8 cellular contexts compared by ENCODE assay signal in genomic region chr10:86971146-86971991, GRCh38. TPM values are rescaled to one million over a fixed set of nuclear protein-coding genes. Genes with fewer than 3 reads are reported as not detected.
DNase-seq lines count a peak whose midpoint lies in the region; ATAC-seq and TF ChIP-seq lines count a peak whose summit lies in the region.

No MANE protein-coding gene starts in this region.

- peaks cover 22% of the 10 kb centered on the region for H3K4me1 Mint-ChIP-seq in activated CD8-positive, alpha-beta memory T cell treated with anti-CD3 and anti-CD28 coated beads, Interleukin-2, amount 10 ng/mL, durations not matched to agents 7 days and 5 days
- H3K4me1 Mint-ChIP-seq in endodermal cell: peaks cover 7% of the 10 kb centered on the region

- H3K4me3 ChIP-seq in endodermal cell (ENCODE audit: low read length): peak overlapping the region; percentile 69

- peaks cover 32% of the 10 kb centered on the region for H3K27me3 ChIP-seq in endodermal cell (ENCODE audit: control insufficient read depth, insufficient read depth, low read length, poor library complexity, severe bottlenecking)

- peaks cover 4% of the 10 kb centered on the region for H3K4me1 ChIP-seq in endodermal cell (ENCODE audit: control insufficient read depth, insufficient read depth, low read length)

- H3K36me3 ChIP-seq in endodermal cell (ENCODE audit: control insufficient read depth, insufficient read depth, low read length): no peaks in the 10 kb centered on the region

- CTCF ChIA-PET in activated CD8-positive, alpha-beta memory T cell treated with anti-CD3 and anti-CD28 coated beads, Interleukin-2, amount 10 ng/mL, durations not matched to agents 7 days and 5 days (lab: Charles Lee): interaction anchor here (0.5 to 0.9 kb wide), 4 partner anchors 9 to 563 kb away, joined by 3 read pairs; no protein-coding TSS in a partner anchor

- H3K27ac ChIP-seq in endodermal cell (ENCODE audit: low read depth, low read length): no peak overlapping the region

- H3K9me3 ChIP-seq in endodermal cell (ENCODE audit: control insufficient read depth, low read length): no peaks in the 10 kb centered on the region

- peak overlapping the region; percentile 32 for H3K9ac ChIP-seq in endodermal cell (ENCODE audit: extremely low read depth, low read length, poor library complexity, severe bottlenecking)

- peak; percentile 38 for TF ChIP-seq CTCF in endodermal cell (conservative IDR thresholded peaks at IDR 0.05)

- H3K36me3 Mint-ChIP-seq in activated CD8-positive, alpha-beta memory T cell treated with anti-CD3 and anti-CD28 coated beads, Interleukin-2, amount 10 ng/mL, durations not matched to agents 7 days and 5 days: no peaks in the 10 kb centered on the region
- H3K36me3 Mint-ChIP-seq in endodermal cell (ENCODE audit: low read depth): no peaks in the 10 kb centered on the region

- 14 to 15% methylated on average over 35 to 77 of the region's 77 CpGs for WGBS in endodermal cell (ENCODE audit: insufficient coverage in 1 of 2, insufficient read length in 1 of 2), 2 experiments

- H3K27me3 Mint-ChIP-seq in activated CD8-positive, alpha-beta memory T cell treated with anti-CD3 and anti-CD28 coated beads, Interleukin-2, amount 10 ng/mL, durations not matched to agents 7 days and 5 days: peaks cover 34% of the 10 kb centered on the region
- peaks cover 33% of the 10 kb centered on the region for H3K27me3 Mint-ChIP-seq in endodermal cell (ENCODE audit: insufficient read depth)

- H3K4me3 Mint-ChIP-seq in activated CD8-positive, alpha-beta memory T cell treated with anti-CD3 and anti-CD28 coated beads, Interleukin-2, amount 10 ng/mL, durations not matched to agents 7 days and 5 days: peak overlapping the region; percentile 68
- peak overlapping the region; percentile 65 for H3K4me3 Mint-ChIP-seq in endodermal cell

- H3K9me3 Mint-ChIP-seq in activated CD8-positive, alpha-beta memory T cell treated with anti-CD3 and anti-CD28 coated beads, Interleukin-2, amount 10 ng/mL, durations not matched to agents 7 days and 5 days (ENCODE audit: low read depth): no peaks in the 10 kb centered on the region
- H3K9me3 Mint-ChIP-seq in endodermal cell: no peaks in the 10 kb centered on the region

- ATAC-seq in GM18502 (IDR thresholded peaks at IDR 0.05; ENCODE audit: poor library complexity, unreplicated experiment): peak; percentile 80
- peak; percentile 81 for ATAC-seq in HG02623 (IDR thresholded peaks at IDR 0.05; ENCODE audit: unreplicated experiment)
- peak; percentile 93 for ATAC-seq in activated CD8-positive, alpha-beta memory T cell treated with anti-CD3 and anti-CD28 coated beads, Interleukin-2, amount 10 ng/mL, durations not matched to agents 7 days and 5 days

- H3K27ac Mint-ChIP-seq in activated CD8-positive, alpha-beta memory T cell treated with anti-CD3 and anti-CD28 coated beads, Interleukin-2, amount 10 ng/mL, durations not matched to agents 7 days and 5 days: peak overlapping the region; percentile 45
- H3K27ac Mint-ChIP-seq in endodermal cell: peak overlapping the region; percentile 84

- peak; percentile 85 for DNase-seq in NCI-H2227 (lab: John Stamatoyannopoulos, UW; ENCODE audit: unreplicated experiment)
- peak; percentile 87 for DNase-seq in activated CD8-positive, alpha-beta memory T cell treated with anti-CD3 and anti-CD28 coated beads, Interleukin-2, amount 10 ng/mL, durations not matched to agents 7 days and 5 days
- peak; percentile 84 for DNase-seq in endodermal cell
- DNase-seq in mucosa of gallbladder (ENCODE audit: low spot score): peak; percentile 85
- peak; percentile 73 to 76 for DNase-seq in stimulated activated CD8-positive, alpha-beta memory T cell treated with anti-CD3 and anti-CD28 coated beads, Interleukin-4, amount 100 ng/mL, for 4 hours (ENCODE audit: low read depth in 2 of 2, low spot score in 1 of 2)
- no peak for DNase-seq in cerebellum (ENCODE audit: low spot score)

RNA-seq across cellular contexts. Expression of gene ADIRF, which starts 3.1 kb away (rescaled TPM):
- total RNA-seq in activated CD8-positive, alpha-beta memory T cell treated with anti-CD3 and anti-CD28 coated beads, Interleukin-2, amount 10 ng/mL, durations not matched to agents 7 days and 5 days: not detected
- total RNA-seq in endodermal cell: under 1 TPM in 1 of 2 donors, not detected in 1; 0.53 TPM
- polyA plus RNA-seq in endodermal cell (2013, experiment 1 of 2): 0.50 TPM
- polyA plus RNA-seq in endodermal cell (2013, experiment 2 of 2): 0.66 TPM
- 25.4 TPM for total RNA-seq in mucosa of gallbladder
- 3.2 TPM for total RNA-seq in cerebellum

RNA-seq across cellular contexts. Expression of gene SNCG, which starts 13.0 kb away (rescaled TPM):
- not detected for total RNA-seq in activated CD8-positive, alpha-beta memory T cell treated with anti-CD3 and anti-CD28 coated beads, Interleukin-2, amount 10 ng/mL, durations not matched to agents 7 days and 5 days
- total RNA-seq in endodermal cell (1 to 10 TPM in 1 of 2 donors, under 1 TPM in 1; 0.60 to 2.7 TPM), mucosa of gallbladder (15.8 TPM), cerebellum (8.9 TPM)
- 14.7 TPM for polyA plus RNA-seq in endodermal cell (2013, experiment 1 of 2)
- 11.6 TPM for polyA plus RNA-seq in endodermal cell (2013, experiment 2 of 2)

RNA-seq across cellular contexts. Expression of gene MMRN2, which starts 14.0 kb away (rescaled TPM):
- total RNA-seq in activated CD8-positive, alpha-beta memory T cell treated with anti-CD3 and anti-CD28 coated beads, Interleukin-2, amount 10 ng/mL, durations not matched to agents 7 days and 5 days: not detected
- 1 to 10 TPM in 1 of 2 donors, under 1 TPM in 1; 1.00 to 1.3 TPM for total RNA-seq in endodermal cell
- 0.75 TPM for polyA plus RNA-seq in endodermal cell (2013, experiment 1 of 2)
- 0.58 TPM for polyA plus RNA-seq in endodermal cell (2013, experiment 2 of 2)
- 17.4 TPM for total RNA-seq in mucosa of gallbladder
- total RNA-seq in cerebellum: 5.2 TPM

RNA-seq across cellular contexts. Expression of gene FAM25A, which starts 48.7 kb away (rescaled TPM):
- total RNA-seq in activated CD8-positive, alpha-beta memory T cell treated with anti-CD3 and anti-CD28 coated beads, Interleukin-2, amount 10 ng/mL, durations not matched to agents 7 days and 5 days: not detected
- not detected for total RNA-seq in endodermal cell
- polyA plus RNA-seq in endodermal cell (2013, experiment 1 of 2): not detected
- not detected for polyA plus RNA-seq in endodermal cell (2013, experiment 2 of 2)
- total RNA-seq in mucosa of gallbladder: not detected
- not detected for total RNA-seq in cerebellum
